In the genomic region with DNA sequence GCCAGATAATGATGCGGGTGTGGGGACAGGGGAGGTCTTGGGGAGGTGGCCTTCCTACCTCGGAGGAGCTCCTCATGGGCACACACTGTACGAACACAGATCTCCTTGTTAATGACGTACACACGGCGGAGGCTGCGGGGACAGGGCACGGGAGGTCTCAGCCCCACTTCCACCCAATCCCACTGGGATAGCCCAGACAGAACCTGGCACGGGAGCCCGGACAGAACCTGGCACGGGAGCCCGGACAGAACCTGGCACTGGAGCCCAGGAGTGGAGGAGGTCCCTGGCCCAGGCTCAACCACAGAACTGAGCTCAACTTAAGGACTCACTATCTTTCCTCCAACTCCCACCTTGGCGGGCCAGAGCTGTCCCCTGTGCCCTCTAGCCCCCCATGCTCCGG, we compare ENCODE assay signal across 24 cellular contexts. TPM values are rescaled to one million over a fixed set of nuclear protein-coding genes. Genes with fewer than 3 reads are reported as not detected.
DNase-seq lines count a peak whose midpoint lies in the region; ATAC-seq and TF ChIP-seq lines count a peak whose summit lies in the region.
"Had no signal": no experiment of that assay in that cellular context is flagged by ENCODE, and none has a peak within 500 bp of the region (broad histone marks: within the 10 kb centered on the region; RNA-seq: fewer than 3 reads in every experiment).

No MANE protein-coding gene starts in this region.

- no peak overlapping the region for H3K4ac ChIP-seq in neuronal stem cell (ENCODE audit: low read length)

- H3K27me3 Mint-ChIP-seq in endodermal cell (ENCODE audit: insufficient read depth) = no peaks in the 10 kb centered on the region
- peaks cover 5% of the 10 kb centered on the region for H3K27me3 Mint-ChIP-seq in activated CD8-positive, alpha-beta T cell treated with anti-CD3 and anti-CD28 coated beads, Interleukin-2, amount 10 ng/mL, durations not matched to agents 7 days and 5 days (ENCODE audit: low read depth)

- DNase-seq in RWPE1 (ENCODE audit: low spot score) = no peak
- DNase-seq in endodermal cell = no peak
- DNase-seq in neuronal stem cell (ENCODE audit: low spot score) = no peak
- no peak for DNase-seq in GM20000 (ENCODE audit: low spot score)
- no peak for DNase-seq in activated CD8-positive, alpha-beta T cell treated with anti-CD3 and anti-CD28 coated beads, Interleukin-2, amount 10 ng/mL, durations not matched to agents 7 days and 5 days
- DNase-seq: C1 segment of cervical spinal cord; CD8-positive, alpha-beta T cell; DMS 273 treated with DMSO at 0.1 percent for 48 hours; DMS79; EL; GDM1; NCI-H1105 treated with DMSO at 0.1 percent for 48 hours; NCI-H146; NCI-H2029; NCI-H526; NCI-H82; NK-92 treated with Interleukin-12 subunit alpha and Interleukin-12 subunit beta, amount 100 ng/mL, for 24 hours; PC-9; RPMI8226; SHP77 treated with DMSO at 0.1 percent for 48 hours had no signal

- H3K23ac ChIP-seq in neuronal stem cell (ENCODE audit: low read depth, low read length, poor library complexity) = peak overlapping the region; percentile 58

- ATAC-seq in HG03354 (IDR thresholded peaks at IDR 0.05; ENCODE audit: poor library complexity, severe bottlenecking, unreplicated experiment) (no peak), HG02840 (IDR thresholded peaks at IDR 0.05; ENCODE audit: low FRiP score, unreplicated experiment) (no peak)
- no peak for ATAC-seq in activated CD8-positive, alpha-beta T cell treated with anti-CD3 and anti-CD28 coated beads, Interleukin-2, amount 10 ng/mL, durations not matched to agents 7 days and 5 days
- ATAC-seq: CD8-positive, alpha-beta T cell; GM12878; K562 had no signal

- no peak overlapping the region for H4K91ac ChIP-seq in neuronal stem cell (ENCODE audit: low read depth, low read length, poor library complexity)

- peaks cover 30% of the 10 kb centered on the region for H3K36me3 ChIP-seq in endodermal cell (ENCODE audit: control insufficient read depth, insufficient read depth, low read length)
- peaks cover 31 to 58% of the 10 kb centered on the region in 2 donors for H3K36me3 ChIP-seq in neuronal stem cell (replicated peaks in 1 of 2; ENCODE audit: control insufficient read depth in 2 of 2, insufficient read depth in 2 of 2, low read length in 2 of 2)

- H4K8ac ChIP-seq in neuronal stem cell (ENCODE audit: low read depth, low read length) = no peak overlapping the region

- peak overlapping the region; percentile 47 for H3K14ac ChIP-seq in neuronal stem cell (ENCODE audit: low read length)

- POLR2A ChIA-PET in RWPE1 (lab: Yijun Ruan, JAX; ENCODE audit: low non-redundant PET) = no interaction called here
- POLR2A ChIA-PET in activated CD8-positive, alpha-beta T cell treated with anti-CD3 and anti-CD28 coated beads, Interleukin-2, amount 10 ng/mL, durations not matched to agents 7 days and 5 days (lab: Charles Lee) = no interaction called here

- peaks cover 3% of the 10 kb centered on the region for H3K4me1 Mint-ChIP-seq in endodermal cell
- no peaks in the 10 kb centered on the region for H3K4me1 Mint-ChIP-seq in activated CD8-positive, alpha-beta T cell treated with anti-CD3 and anti-CD28 coated beads, Interleukin-2, amount 10 ng/mL, durations not matched to agents 7 days and 5 days (ENCODE audit: low read depth)

- H2BK120ac ChIP-seq in neuronal stem cell (ENCODE audit: low read depth, low read length) = no peak overlapping the region

- H3K27ac ChIP-seq in RWPE1 (peak overlapping the region; percentile 42), endodermal cell (ENCODE audit: low read depth, low read length) (no peak overlapping the region), neuronal stem cell (replicated peaks; ENCODE audit: low read length) (peak overlapping the region; percentile 22)
- H3K27ac ChIP-seq: PC-9 had no signal

- TF ChIP-seq CTCF in RWPE1 (conservative IDR thresholded peaks at IDR 0.05; ENCODE audit: low read depth) (no peak), endodermal cell (conservative IDR thresholded peaks at IDR 0.05) (no peak), GM20000 (IDR thresholded peaks at IDR 0.05; ENCODE audit: extremely low read depth, missing control alignments) (no peak)

- H2BK5ac ChIP-seq in neuronal stem cell (ENCODE audit: low read length) = peak overlapping the region; percentile 61

- H3K9me3 Mint-ChIP-seq in endodermal cell = no peaks in the 10 kb centered on the region
- no peaks in the 10 kb centered on the region for H3K9me3 Mint-ChIP-seq in activated CD8-positive, alpha-beta T cell treated with anti-CD3 and anti-CD28 coated beads, Interleukin-2, amount 10 ng/mL, durations not matched to agents 7 days and 5 days (ENCODE audit: insufficient read depth)
- H3K9me3 Mint-ChIP-seq: CD8-positive, alpha-beta T cell had no signal

- 95 to 98% methylated on average over 8 to 14 of the region's 14 CpGs for WGBS in endodermal cell (ENCODE audit: insufficient coverage in 1 of 2, insufficient read length in 1 of 2), 2 experiments
- WGBS in neuronal stem cell (ENCODE audit: extremely low coverage in 2 of 2, insufficient read length in 2 of 2, insufficient replicate concordance in 1 of 2), 2 donors = no CpG with 5 or more reads among the region's 14 CpGs

- no peak overlapping the region for H3K4me3 Mint-ChIP-seq in endodermal cell
- H3K4me3 Mint-ChIP-seq in activated CD8-positive, alpha-beta T cell treated with anti-CD3 and anti-CD28 coated beads, Interleukin-2, amount 10 ng/mL, durations not matched to agents 7 days and 5 days = no peak overlapping the region
- H3K4me3 Mint-ChIP-seq: CD8-positive, alpha-beta T cell had no signal

- H3K9ac ChIP-seq in endodermal cell (ENCODE audit: extremely low read depth, low read length, poor library complexity, severe bottlenecking) (no peak overlapping the region), neuronal stem cell (ENCODE audit: low read depth, low read length, poor library complexity) (peak overlapping the region; percentile 37)

- CTCF ChIA-PET in RWPE1 (lab: Yijun Ruan, JAX) = interaction anchor here (0.7 to 0.9 kb wide), 2 partner anchors 13 to 193 kb away, joined by 3 to 4 read pairs; no protein-coding TSS in a partner anchor
- CTCF ChIA-PET in activated CD8-positive, alpha-beta T cell treated with anti-CD3 and anti-CD28 coated beads, Interleukin-2, amount 10 ng/mL, durations not matched to agents 7 days and 5 days (lab: Charles Lee) = interaction anchor here (1.2 kb wide), 1 partner anchor 15 kb away, joined by 5 read pairs; no protein-coding TSS in a partner anchor

- H3K27ac Mint-ChIP-seq in endodermal cell = peak overlapping the region; percentile 39
- H3K27ac Mint-ChIP-seq in activated CD8-positive, alpha-beta T cell treated with anti-CD3 and anti-CD28 coated beads, Interleukin-2, amount 10 ng/mL, durations not matched to agents 7 days and 5 days = no peak overlapping the region
- H3K27ac Mint-ChIP-seq: CD8-positive, alpha-beta T cell had no signal

- H3K9me3 ChIP-seq in endodermal cell (ENCODE audit: control insufficient read depth, low read length) (no peaks in the 10 kb centered on the region), neuronal stem cell (replicated peaks in 1 of 2; ENCODE audit: control insufficient read depth in 2 of 2, insufficient read depth in 1 of 2, low read depth in 1 of 2, low read length in 2 of 2) (no peaks in the 10 kb centered on the region)

- H2AFZ ChIP-seq in neuronal stem cell (ENCODE audit: low read length) = no peak overlapping the region
- H2AFZ ChIP-seq: PC-9 had no signal

- no peak overlapping the region for H2BK12ac ChIP-seq in neuronal stem cell (ENCODE audit: low read length)

- H3K18ac ChIP-seq in neuronal stem cell (ENCODE audit: low read length) = peak overlapping the region; percentile 23

- H3K79me1 ChIP-seq in neuronal stem cell (ENCODE audit: low read depth, low read length) = peaks cover 25% of the 10 kb centered on the region

- H3K4me1 ChIP-seq in endodermal cell (ENCODE audit: control insufficient read depth, insufficient read depth, low read length) = peaks cover 7% of the 10 kb centered on the region
- peaks cover 27 to 36% of the 10 kb centered on the region in 2 donors for H3K4me1 ChIP-seq in neuronal stem cell (ENCODE audit: control insufficient read depth in 2 of 2, insufficient read depth in 1 of 2, low read depth in 1 of 2, low read length in 2 of 2)

- no peak overlapping the region for H3K4me2 ChIP-seq in neuronal stem cell (ENCODE audit: insufficient read depth, low read length, poor library complexity, severe bottlenecking)
- H3K4me2 ChIP-seq: PC-9 had no signal

- peaks cover 28% of the 10 kb centered on the region for H3K36me3 Mint-ChIP-seq in endodermal cell (ENCODE audit: low read depth)
- no peaks in the 10 kb centered on the region for H3K36me3 Mint-ChIP-seq in activated CD8-positive, alpha-beta T cell treated with anti-CD3 and anti-CD28 coated beads, Interleukin-2, amount 10 ng/mL, durations not matched to agents 7 days and 5 days (ENCODE audit: low read depth)
- H3K36me3 Mint-ChIP-seq: CD8-positive, alpha-beta T cell had no signal

- no peak overlapping the region for H3K4me3 ChIP-seq in endodermal cell (ENCODE audit: low read length)
- H3K4me3 ChIP-seq in neuronal stem cell (ENCODE audit: low read length in 2 of 2) = no peak overlapping the region
- H3K4me3 ChIP-seq: GM12878, K562, PC-9 had no signal

- H2BK15ac ChIP-seq in neuronal stem cell (ENCODE audit: low read length) = no peak overlapping the region

- peak overlapping the region; percentile 78 for H2AK5ac ChIP-seq in neuronal stem cell (ENCODE audit: low read depth, low read length)

- no peaks in the 10 kb centered on the region for H3K27me3 ChIP-seq in endodermal cell (ENCODE audit: control insufficient read depth, insufficient read depth, low read length, poor library complexity, severe bottlenecking)
- H3K27me3 ChIP-seq in neuronal stem cell (ENCODE audit: control insufficient read depth in 3 of 3, insufficient read depth in 3 of 3, low read depth in 1 of 3, low read length in 3 of 3) = no peaks in the 10 kb centered on the region

RNA-seq across cellular contexts. Expression of gene MFAP2, which starts 5.2 kb away (rescaled TPM):
- 100 to 1,000 TPM; 120 to 170 TPM for total RNA-seq in endodermal cell
- 187 TPM for polyA plus RNA-seq in endodermal cell (2013, experiment 1 of 2)
- polyA plus RNA-seq in endodermal cell (2013, experiment 2 of 2) = 180 TPM
- 244 TPM for polyA plus RNA-seq in neuronal stem cell (2013, experiment 1 of 2)
- 239 TPM for polyA plus RNA-seq in neuronal stem cell (2013, experiment 2 of 2)
- not detected for total RNA-seq in activated CD8-positive, alpha-beta T cell treated with anti-CD3 and anti-CD28 coated beads, Interleukin-2, amount 10 ng/mL, durations not matched to agents 7 days and 5 days
- total RNA-seq: CD8-positive, alpha-beta T cell; GM12878; K562 had no signal
- polyA plus RNA-seq: K562 had no signal

RNA-seq across cellular contexts. Expression of gene ATP13A2, which starts 36.5 kb away (rescaled TPM):
- total RNA-seq in endodermal cell = 10 to 100 TPM; 69.4 to 82.6 TPM
- polyA plus RNA-seq in endodermal cell (2013, experiment 1 of 2) = 46.1 TPM
- polyA plus RNA-seq in endodermal cell (2013, experiment 2 of 2) = 39.7 TPM
- 32.6 TPM for polyA plus RNA-seq in neuronal stem cell (2013, experiment 1 of 2)
- polyA plus RNA-seq in neuronal stem cell (2013, experiment 2 of 2) = 31.1 TPM
- 10 to 100 TPM; 42.7 to 51.4 TPM for total RNA-seq in activated CD8-positive, alpha-beta T cell treated with anti-CD3 and anti-CD28 coated beads, Interleukin-2, amount 10 ng/mL, durations not matched to agents 7 days and 5 days

RNA-seq across cellular contexts. Expression of gene CROCC, which starts 53.5 kb away (rescaled TPM):
- total RNA-seq in endodermal cell = 10 to 100 TPM; 58.4 to 61.8 TPM
- polyA plus RNA-seq in endodermal cell (2013, experiment 1 of 2) = 38.9 TPM
- 33.9 TPM for polyA plus RNA-seq in endodermal cell (2013, experiment 2 of 2)
- polyA plus RNA-seq in neuronal stem cell (2013, experiment 1 of 2) = 26.8 TPM
- polyA plus RNA-seq in neuronal stem cell (2013, experiment 2 of 2) = 24.4 TPM
- 10 to 100 TPM; 31.7 to 33.1 TPM for total RNA-seq in activated CD8-positive, alpha-beta T cell treated with anti-CD3 and anti-CD28 coated beads, Interleukin-2, amount 10 ng/mL, durations not matched to agents 7 days and 5 days

Comparison
In these comparisons a context has a peak if more than half of its experiments do, and no peak if none do; other contexts are left out.
1. RNA of gene MFAP2, which starts 5.2 kb away (total RNA-seq): 120 to 170 TPM in endodermal cell; not detected in activated CD8-positive, alpha-beta T cell treated with anti-CD3 and anti-CD28 coated beads, Interleukin-2, amount 10 ng/mL, durations not matched to agents 7 days and 5 days; every median in the first group is over 100 times any median in the second.